1 cellular context compared by ENCODE assay signal in the genomic region with DNA sequence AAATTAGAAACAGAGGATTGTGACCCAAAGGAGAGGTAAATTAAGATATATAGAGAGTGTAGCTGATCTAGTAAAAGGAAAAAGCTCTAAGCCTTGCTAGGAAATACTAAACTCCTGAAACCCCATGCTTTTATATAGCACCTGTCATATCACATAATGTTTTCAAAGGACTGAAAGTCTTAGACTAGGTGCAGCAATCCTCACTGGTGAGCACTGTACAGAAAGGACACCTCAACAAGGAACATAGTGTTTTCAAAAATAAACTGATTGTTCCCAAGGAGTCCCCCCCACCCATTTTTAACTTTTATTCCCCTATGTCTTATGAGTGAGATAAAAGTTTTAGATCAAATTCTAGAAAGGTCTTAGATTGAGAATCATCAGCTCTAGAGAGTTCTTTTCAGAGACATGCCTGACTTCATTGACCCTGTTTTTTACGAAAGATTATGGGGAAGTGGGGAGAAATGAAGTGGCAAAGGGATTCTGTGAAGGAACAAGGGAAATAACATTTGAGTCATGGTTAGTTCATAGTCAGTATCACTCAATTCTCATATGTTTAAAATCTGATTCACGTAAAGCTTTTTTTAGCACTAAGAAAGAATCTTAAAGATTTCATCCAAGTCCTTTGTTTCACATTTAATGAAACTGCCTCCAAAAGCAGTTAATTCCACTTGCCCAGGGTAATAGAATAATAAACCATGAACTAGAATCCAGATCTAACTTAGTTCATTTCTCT.
A peak's percentile ranks its signal among the peaks of the same experiment; 100 is the strongest.
TF ChIP-seq lines count a peak whose summit lies in the region.

No MANE protein-coding gene starts in this region.

TF ChIP-seq in SK-N-SH, 30 proteins besides CTCF, POLR2A, EP300 and RAD21:
- TF ChIP-seq JUND (IDR thresholded peaks at IDR 0.05) (peak; percentile 56; the same call in 1 of the 2 replicates), SMC3 (IDR thresholded peaks at IDR 0.05; ENCODE audit: low read depth, low read length) (no peak), TEAD4 (IDR thresholded peaks at IDR 0.05; ENCODE audit: borderline replicate concordance, insufficient read depth) (peak; percentile 37; the same call in 1 of the 2 replicates), TCF12 (IDR thresholded peaks at IDR 0.05) (peak; percentile 69; the same call in 1 of the 2 replicates), FOXM1 (IDR thresholded peaks at IDR 0.05; ENCODE audit: low read depth) (no peak), CHD2 (IDR thresholded peaks at IDR 0.05; ENCODE audit: low read length, partially characterized antibody) (no peak), TAF1 (IDR thresholded peaks at IDR 0.05; ENCODE audit: borderline replicate concordance, low read depth, low read length) (no peak), EZH2phosphoT487 (IDR thresholded peaks at IDR 0.05; ENCODE audit: borderline replicate concordance, low read depth) (no peak), YY1 (IDR thresholded peaks at IDR 0.05; ENCODE audit: low read depth) (peak; percentile 37; the same call in 1 of the 2 replicates), MEF2A (IDR thresholded peaks at IDR 0.05; ENCODE audit: borderline replicate concordance, low read depth) (peak; percentile 92; the same call in 1 of the 2 replicates), NFIC (IDR thresholded peaks at IDR 0.05; ENCODE audit: borderline replicate concordance) (peak; percentile 36; the same call in 1 of the 2 replicates), GATA2 (CRISPR knock-in tag; IDR thresholded peaks at IDR 0.05) (no peak), FOXJ3 (CRISPR knock-in tag; IDR thresholded peaks at IDR 0.05) (no peak), RXRA (IDR thresholded peaks at IDR 0.05; ENCODE audit: borderline replicate concordance, low read depth) (peak; percentile 50; the same call in 1 of the 2 replicates), MXI1 (IDR thresholded peaks at IDR 0.05; ENCODE audit: low read depth, low read length) (no peak), POLR2AphosphoS5 (IDR thresholded peaks at IDR 0.05; ENCODE audit: low read depth, low read length) (peak; percentile 29; the same call in 1 of the 2 replicates), GABPA (IDR thresholded peaks at IDR 0.05; ENCODE audit: low read depth) (no peak), FOSL2 (IDR thresholded peaks at IDR 0.05; ENCODE audit: borderline replicate concordance, low read depth) (peak; percentile 80)
- TF ChIP-seq, protein P1, sequence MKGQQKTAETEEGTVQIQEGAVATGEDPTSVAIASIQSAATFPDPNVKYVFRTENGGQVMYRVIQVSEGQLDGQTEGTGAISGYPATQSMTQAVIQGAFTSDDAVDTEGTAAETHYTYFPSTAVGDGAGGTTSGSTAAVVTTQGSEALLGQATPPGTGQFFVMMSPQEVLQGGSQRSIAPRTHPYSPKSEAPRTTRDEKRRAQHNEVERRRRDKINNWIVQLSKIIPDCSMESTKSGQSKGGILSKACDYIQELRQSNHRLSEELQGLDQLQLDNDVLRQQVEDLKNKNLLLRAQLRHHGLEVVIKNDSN (IDR thresholded peaks at IDR 0.05; ENCODE audit: borderline replicate concordance, low read depth): no peak
- TF ChIP-seq, protein P2, sequence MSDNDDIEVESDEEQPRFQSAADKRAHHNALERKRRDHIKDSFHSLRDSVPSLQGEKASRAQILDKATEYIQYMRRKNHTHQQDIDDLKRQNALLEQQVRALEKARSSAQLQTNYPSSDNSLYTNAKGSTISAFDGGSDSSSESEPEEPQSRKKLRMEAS (IDR thresholded peaks at IDR 0.05; ENCODE audit: low read depth): no peak
- TF ChIP-seq, protein P3, sequence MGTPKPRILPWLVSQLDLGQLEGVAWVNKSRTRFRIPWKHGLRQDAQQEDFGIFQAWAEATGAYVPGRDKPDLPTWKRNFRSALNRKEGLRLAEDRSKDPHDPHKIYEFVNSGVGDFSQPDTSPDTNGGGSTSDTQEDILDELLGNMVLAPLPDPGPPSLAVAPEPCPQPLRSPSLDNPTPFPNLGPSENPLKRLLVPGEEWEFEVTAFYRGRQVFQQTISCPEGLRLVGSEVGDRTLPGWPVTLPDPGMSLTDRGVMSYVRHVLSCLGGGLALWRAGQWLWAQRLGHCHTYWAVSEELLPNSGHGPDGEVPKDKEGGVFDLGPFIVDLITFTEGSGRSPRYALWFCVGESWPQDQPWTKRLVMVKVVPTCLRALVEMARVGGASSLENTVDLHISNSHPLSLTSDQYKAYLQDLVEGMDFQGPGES (IDR thresholded peaks at IDR 0.05; ENCODE audit: low read depth, low read length): no peak
- TF ChIP-seq, protein P4, sequence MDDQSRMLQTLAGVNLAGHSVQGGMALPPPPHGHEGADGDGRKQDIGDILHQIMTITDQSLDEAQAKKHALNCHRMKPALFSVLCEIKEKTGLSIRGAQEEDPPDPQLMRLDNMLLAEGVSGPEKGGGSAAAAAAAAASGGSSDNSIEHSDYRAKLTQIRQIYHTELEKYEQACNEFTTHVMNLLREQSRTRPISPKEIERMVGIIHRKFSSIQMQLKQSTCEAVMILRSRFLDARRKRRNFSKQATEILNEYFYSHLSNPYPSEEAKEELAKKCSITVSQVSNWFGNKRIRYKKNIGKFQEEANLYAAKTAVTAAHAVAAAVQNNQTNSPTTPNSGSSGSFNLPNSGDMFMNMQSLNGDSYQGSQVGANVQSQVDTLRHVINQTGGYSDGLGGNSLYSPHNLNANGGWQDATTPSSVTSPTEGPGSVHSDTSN (IDR thresholded peaks at IDR 0.05): peak; percentile 69
